In the genomic region with DNA sequence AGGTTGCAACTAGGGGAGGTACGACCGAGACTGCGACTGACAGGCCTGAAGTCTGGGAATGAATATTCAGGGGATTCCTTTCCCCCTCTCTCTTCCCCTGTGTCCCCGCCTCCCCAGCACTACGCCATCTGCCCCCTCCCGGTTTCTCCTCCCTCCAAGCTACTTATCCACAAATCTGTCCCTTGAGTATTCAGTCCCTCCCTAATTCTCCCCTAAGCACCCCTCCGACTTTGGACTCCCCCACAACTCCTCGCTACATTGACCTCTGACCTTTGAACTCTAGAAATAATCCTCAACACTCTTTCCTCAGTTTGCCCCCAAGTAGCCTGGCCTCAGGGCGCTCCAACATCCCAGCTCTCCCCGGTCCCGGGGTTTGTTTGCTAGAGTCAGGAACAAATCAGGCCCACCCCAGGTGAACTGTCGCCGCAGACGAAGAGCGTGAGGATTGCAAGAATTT, we compare ENCODE assay signal across 1 cellular context.
TF ChIP-seq lines count a peak whose summit lies in the region.

No MANE protein-coding gene starts in this region.

TF ChIP-seq in HCT116, 20 proteins besides CTCF, POLR2A, EP300 and RAD21:
- TF ChIP-seq, protein P1, sequence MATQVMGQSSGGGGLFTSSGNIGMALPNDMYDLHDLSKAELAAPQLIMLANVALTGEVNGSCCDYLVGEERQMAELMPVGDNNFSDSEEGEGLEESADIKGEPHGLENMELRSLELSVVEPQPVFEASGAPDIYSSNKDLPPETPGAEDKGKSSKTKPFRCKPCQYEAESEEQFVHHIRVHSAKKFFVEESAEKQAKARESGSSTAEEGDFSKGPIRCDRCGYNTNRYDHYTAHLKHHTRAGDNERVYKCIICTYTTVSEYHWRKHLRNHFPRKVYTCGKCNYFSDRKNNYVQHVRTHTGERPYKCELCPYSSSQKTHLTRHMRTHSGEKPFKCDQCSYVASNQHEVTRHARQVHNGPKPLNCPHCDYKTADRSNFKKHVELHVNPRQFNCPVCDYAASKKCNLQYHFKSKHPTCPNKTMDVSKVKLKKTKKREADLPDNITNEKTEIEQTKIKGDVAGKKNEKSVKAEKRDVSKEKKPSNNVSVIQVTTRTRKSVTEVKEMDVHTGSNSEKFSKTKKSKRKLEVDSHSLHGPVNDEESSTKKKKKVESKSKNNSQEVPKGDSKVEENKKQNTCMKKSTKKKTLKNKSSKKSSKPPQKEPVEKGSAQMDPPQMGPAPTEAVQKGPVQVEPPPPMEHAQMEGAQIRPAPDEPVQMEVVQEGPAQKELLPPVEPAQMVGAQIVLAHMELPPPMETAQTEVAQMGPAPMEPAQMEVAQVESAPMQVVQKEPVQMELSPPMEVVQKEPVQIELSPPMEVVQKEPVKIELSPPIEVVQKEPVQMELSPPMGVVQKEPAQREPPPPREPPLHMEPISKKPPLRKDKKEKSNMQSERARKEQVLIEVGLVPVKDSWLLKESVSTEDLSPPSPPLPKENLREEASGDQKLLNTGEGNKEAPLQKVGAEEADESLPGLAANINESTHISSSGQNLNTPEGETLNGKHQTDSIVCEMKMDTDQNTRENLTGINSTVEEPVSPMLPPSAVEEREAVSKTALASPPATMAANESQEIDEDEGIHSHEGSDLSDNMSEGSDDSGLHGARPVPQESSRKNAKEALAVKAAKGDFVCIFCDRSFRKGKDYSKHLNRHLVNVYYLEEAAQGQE (IDR thresholded peaks at IDR 0.05; ENCODE audit: low read depth), result no peak
- TF ChIP-seq, protein P2, sequence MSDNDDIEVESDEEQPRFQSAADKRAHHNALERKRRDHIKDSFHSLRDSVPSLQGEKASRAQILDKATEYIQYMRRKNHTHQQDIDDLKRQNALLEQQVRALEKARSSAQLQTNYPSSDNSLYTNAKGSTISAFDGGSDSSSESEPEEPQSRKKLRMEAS (IDR thresholded peaks at IDR 0.05), result no peak
- TF ChIP-seq, protein P3, sequence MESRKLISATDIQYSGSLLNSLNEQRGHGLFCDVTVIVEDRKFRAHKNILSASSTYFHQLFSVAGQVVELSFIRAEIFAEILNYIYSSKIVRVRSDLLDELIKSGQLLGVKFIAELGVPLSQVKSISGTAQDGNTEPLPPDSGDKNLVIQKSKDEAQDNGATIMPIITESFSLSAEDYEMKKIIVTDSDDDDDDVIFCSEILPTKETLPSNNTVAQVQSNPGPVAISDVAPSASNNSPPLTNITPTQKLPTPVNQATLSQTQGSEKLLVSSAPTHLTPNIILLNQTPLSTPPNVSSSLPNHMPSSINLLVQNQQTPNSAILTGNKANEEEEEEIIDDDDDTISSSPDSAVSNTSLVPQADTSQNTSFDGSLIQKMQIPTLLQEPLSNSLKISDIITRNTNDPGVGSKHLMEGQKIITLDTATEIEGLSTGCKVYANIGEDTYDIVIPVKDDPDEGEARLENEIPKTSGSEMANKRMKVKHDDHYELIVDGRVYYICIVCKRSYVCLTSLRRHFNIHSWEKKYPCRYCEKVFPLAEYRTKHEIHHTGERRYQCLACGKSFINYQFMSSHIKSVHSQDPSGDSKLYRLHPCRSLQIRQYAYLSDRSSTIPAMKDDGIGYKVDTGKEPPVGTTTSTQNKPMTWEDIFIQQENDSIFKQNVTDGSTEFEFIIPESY (IDR thresholded peaks at IDR 0.05; ENCODE audit: extremely low read depth, insufficient replicate concordance, low read length), result no peak
- TF ChIP-seq TCF7L2 (IDR thresholded peaks at IDR 0.05; ENCODE audit: borderline replicate concordance, extremely low read depth, insufficient read depth, insufficient read length), result no peak
- no peak for TF ChIP-seq EZH2 (IDR thresholded peaks at IDR 0.05)
- no peak for TF ChIP-seq JUND (IDR thresholded peaks at IDR 0.05)
- TF ChIP-seq SIN3A (IDR thresholded peaks at IDR 0.05; ENCODE audit: low read depth), result no peak
- TF ChIP-seq, protein P4, sequence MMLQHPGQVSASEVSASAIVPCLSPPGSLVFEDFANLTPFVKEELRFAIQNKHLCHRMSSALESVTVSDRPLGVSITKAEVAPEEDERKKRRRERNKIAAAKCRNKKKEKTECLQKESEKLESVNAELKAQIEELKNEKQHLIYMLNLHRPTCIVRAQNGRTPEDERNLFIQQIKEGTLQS (IDR thresholded peaks at IDR 0.05), result no peak
- TF ChIP-seq CEBPB (IDR thresholded peaks at IDR 0.05; ENCODE audit: low read depth), result no peak
- TF ChIP-seq POLR2AphosphoS5 (IDR thresholded peaks at IDR 0.05; ENCODE audit: low read depth, low read length), result no peak
- TF ChIP-seq YY1 (IDR thresholded peaks at IDR 0.05; ENCODE audit: extremely low read depth, insufficient replicate concordance, low read depth, low read length), result no peak
- TF ChIP-seq SRF (IDR thresholded peaks at IDR 0.05; ENCODE audit: low read depth), result no peak
- no peak for TF ChIP-seq SP1 (IDR thresholded peaks at IDR 0.05; ENCODE audit: low read depth)
- no peak for TF ChIP-seq EZH2phosphoT487 (IDR thresholded peaks at IDR 0.05; ENCODE audit: borderline replicate concordance)
- TF ChIP-seq ELF1 (IDR thresholded peaks at IDR 0.05; ENCODE audit: borderline replicate concordance, low read depth), result no peak
- TF ChIP-seq CBX3 (IDR thresholded peaks at IDR 0.05; ENCODE audit: low read depth), result no peak
- no peak for TF ChIP-seq ZFX (IDR thresholded peaks at IDR 0.05)
- no peak for TF ChIP-seq FOSL1 (IDR thresholded peaks at IDR 0.05; ENCODE audit: low read depth)
- no peak for TF ChIP-seq EGR1 (IDR thresholded peaks at IDR 0.05; ENCODE audit: low read depth)
- TF ChIP-seq ZNF274 (IDR thresholded peaks at IDR 0.05; ENCODE audit: low read depth, low read length), result no peak
